Comparison of ENCODE assay signal across 1 cellular context in the genomic region with DNA sequence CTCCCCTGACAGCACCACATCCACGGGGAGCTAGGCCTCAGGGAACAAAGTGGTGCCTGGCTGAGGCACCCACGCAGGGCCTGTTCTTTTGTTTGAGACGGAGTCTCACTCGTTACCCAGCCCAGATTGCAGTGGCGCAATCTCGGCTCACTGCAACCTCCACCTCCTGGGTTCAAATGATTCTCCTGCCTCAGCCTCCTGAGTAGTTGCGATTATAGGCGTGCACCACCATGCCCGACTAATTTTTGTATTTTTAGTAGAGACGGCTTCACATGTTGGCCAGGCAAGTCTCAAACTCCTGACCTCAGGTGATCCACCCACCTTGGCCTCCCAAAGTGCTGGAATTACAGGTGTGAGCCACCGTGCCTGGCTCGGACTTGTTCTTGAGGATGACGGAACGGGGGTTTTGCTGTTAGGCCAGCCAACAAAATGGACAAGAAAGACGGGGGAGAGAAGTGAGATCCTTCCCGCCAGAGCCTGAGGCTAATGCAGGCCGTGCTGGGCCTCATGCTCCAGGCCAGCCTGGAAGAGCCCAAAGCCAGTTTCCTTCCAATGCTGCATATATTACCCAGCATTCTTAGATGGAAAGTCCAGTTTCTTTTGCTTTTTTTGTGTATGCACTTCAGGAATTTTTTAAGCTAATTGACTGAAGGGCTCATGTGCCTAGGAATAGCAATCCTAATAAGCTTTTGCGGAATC.
TF ChIP-seq lines count a peak whose summit lies in the region.

No MANE protein-coding gene starts in this region.

TF ChIP-seq in K562, 482 proteins besides CTCF, POLR2A, EP300 and RAD21 (continued from another document):
- TF ChIP-seq, protein P1, sequence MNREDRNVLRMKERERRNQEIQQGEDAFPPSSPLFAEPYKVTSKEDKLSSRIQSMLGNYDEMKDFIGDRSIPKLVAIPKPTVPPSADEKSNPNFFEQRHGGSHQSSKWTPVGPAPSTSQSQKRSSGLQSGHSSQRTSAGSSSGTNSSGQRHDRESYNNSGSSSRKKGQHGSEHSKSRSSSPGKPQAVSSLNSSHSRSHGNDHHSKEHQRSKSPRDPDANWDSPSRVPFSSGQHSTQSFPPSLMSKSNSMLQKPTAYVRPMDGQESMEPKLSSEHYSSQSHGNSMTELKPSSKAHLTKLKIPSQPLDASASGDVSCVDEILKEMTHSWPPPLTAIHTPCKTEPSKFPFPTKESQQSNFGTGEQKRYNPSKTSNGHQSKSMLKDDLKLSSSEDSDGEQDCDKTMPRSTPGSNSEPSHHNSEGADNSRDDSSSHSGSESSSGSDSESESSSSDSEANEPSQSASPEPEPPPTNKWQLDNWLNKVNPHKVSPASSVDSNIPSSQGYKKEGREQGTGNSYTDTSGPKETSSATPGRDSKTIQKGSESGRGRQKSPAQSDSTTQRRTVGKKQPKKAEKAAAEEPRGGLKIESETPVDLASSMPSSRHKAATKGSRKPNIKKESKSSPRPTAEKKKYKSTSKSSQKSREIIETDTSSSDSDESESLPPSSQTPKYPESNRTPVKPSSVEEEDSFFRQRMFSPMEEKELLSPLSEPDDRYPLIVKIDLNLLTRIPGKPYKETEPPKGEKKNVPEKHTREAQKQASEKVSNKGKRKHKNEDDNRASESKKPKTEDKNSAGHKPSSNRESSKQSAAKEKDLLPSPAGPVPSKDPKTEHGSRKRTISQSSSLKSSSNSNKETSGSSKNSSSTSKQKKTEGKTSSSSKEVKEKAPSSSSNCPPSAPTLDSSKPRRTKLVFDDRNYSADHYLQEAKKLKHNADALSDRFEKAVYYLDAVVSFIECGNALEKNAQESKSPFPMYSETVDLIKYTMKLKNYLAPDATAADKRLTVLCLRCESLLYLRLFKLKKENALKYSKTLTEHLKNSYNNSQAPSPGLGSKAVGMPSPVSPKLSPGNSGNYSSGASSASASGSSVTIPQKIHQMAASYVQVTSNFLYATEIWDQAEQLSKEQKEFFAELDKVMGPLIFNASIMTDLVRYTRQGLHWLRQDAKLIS (CRISPR knock-in tag; IDR thresholded peaks at IDR 0.05) = no peak
- TF ChIP-seq ZNF134 (CRISPR knock-in tag; conservative IDR thresholded peaks at IDR 0.05) (no peak), NFRKB (IDR thresholded peaks at IDR 0.05; ENCODE audit: low read depth) (0 out of 2 replicates have a peak, but pooled peaks have one; percentile 20), MCM3 (IDR thresholded peaks at IDR 0.05) (no peak), TAF1 (IDR thresholded peaks at IDR 0.05; ENCODE audit: control insufficient read depth, extremely low read depth, insufficient read depth, low read length, severe bottlenecking) (no peak), ZNF77 (CRISPR knock-in tag; IDR thresholded peaks at IDR 0.05) (no peak), GATAD2A (IDR thresholded peaks at IDR 0.05) (no peak), IRF9 (tag; IDR thresholded peaks at IDR 0.05) (0 out of 2 replicates have a peak, but pooled peaks have one; percentile 9), PTBP1 (IDR thresholded peaks at IDR 0.05; ENCODE audit: low read depth, low read length) (no peak), KDM1A (IDR thresholded peaks at IDR 0.05) (peak in 1 of 2 experiments; percentile 20; a peak in 1 of 4 replicates), BCOR (IDR thresholded peaks at IDR 0.05) (peak; percentile 18; the same call in 1 of the 2 replicates), ZSCAN32 (CRISPR knock-in tag; IDR thresholded peaks at IDR 0.05) (no peak), HNRNPUL1 (IDR thresholded peaks at IDR 0.05; ENCODE audit: low read length) (no peak), NCOR1 (IDR thresholded peaks at IDR 0.05) (no peak), TRIM25 (IDR thresholded peaks at IDR 0.05; ENCODE audit: borderline replicate concordance) (no peak), CBX2 (IDR thresholded peaks at IDR 0.05; ENCODE audit: insufficient read depth, low read length, poor library complexity, severe bottlenecking) (no peak), MYBL2 (IDR thresholded peaks at IDR 0.05; ENCODE audit: low read depth) (no peak), MYBL2 (CRISPR knock-in tag; IDR thresholded peaks at IDR 0.05; ENCODE audit: borderline replicate concordance) (no peak), PHTF2 (CRISPR knock-in tag; IDR thresholded peaks at IDR 0.05) (no peak), ZNF347 (CRISPR knock-in tag; IDR thresholded peaks at IDR 0.05; ENCODE audit: low read depth) (no peak)
- TF ChIP-seq, protein P2, sequence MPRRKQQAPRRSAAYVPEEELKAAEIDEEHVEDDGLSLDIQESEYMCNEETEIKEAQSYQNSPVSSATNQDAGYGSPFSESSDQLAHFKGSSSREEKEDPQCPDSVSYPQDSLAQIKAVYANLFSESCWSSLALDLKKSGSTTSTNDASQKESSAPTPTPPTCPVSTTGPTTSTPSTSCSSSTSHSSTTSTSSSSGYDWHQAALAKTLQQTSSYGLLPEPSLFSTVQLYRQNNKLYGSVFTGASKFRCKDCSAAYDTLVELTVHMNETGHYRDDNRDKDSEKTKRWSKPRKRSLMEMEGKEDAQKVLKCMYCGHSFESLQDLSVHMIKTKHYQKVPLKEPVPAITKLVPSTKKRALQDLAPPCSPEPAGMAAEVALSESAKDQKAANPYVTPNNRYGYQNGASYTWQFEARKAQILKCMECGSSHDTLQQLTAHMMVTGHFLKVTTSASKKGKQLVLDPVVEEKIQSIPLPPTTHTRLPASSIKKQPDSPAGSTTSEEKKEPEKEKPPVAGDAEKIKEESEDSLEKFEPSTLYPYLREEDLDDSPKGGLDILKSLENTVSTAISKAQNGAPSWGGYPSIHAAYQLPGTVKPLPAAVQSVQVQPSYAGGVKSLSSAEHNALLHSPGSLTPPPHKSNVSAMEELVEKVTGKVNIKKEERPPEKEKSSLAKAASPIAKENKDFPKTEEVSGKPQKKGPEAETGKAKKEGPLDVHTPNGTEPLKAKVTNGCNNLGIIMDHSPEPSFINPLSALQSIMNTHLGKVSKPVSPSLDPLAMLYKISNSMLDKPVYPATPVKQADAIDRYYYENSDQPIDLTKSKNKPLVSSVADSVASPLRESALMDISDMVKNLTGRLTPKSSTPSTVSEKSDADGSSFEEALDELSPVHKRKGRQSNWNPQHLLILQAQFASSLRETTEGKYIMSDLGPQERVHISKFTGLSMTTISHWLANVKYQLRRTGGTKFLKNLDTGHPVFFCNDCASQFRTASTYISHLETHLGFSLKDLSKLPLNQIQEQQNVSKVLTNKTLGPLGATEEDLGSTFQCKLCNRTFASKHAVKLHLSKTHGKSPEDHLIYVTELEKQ (CRISPR knock-in tag; IDR thresholded peaks at IDR 0.05) = no peak
- TF ChIP-seq, protein P3, sequence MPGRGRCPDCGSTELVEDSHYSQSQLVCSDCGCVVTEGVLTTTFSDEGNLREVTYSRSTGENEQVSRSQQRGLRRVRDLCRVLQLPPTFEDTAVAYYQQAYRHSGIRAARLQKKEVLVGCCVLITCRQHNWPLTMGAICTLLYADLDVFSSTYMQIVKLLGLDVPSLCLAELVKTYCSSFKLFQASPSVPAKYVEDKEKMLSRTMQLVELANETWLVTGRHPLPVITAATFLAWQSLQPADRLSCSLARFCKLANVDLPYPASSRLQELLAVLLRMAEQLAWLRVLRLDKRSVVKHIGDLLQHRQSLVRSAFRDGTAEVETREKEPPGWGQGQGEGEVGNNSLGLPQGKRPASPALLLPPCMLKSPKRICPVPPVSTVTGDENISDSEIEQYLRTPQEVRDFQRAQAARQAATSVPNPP (IDR thresholded peaks at IDR 0.05; ENCODE audit: borderline replicate concordance, insufficient read depth, insufficient read length) = no peak
